8 cellular contexts compared by ENCODE assay signal in genomic region chr3:23807161-23808015, GRCh38. TPM values are rescaled to one million over a fixed set of nuclear protein-coding genes. Genes with fewer than 3 reads are reported as not detected.
DNase-seq lines count a peak whose midpoint lies in the region; ATAC-seq and TF ChIP-seq lines count a peak whose summit lies in the region.

No MANE protein-coding gene starts in this region.

- H3K4me2 ChIP-seq in DOHH2 (ENCODE audit: low read length) (peak overlapping the region; percentile 69), KMS-11 (peak overlapping the region; percentile 90)

- DNase-seq in adrenal gland (peak in 3 of 7 donors; percentile 13 to 20 (median 17)), iPS DF 6.9 (ENCODE audit: low read depth, low spot score) (no peak), NCI-H1694 (lab: John Stamatoyannopoulos, UW) (no peak)

- H2AFZ ChIP-seq in KMS-11 (ENCODE audit: low read depth) = no peak overlapping the region

- ATAC-seq in HG02678 (IDR thresholded peaks at IDR 0.05; ENCODE audit: unreplicated experiment) (no peak), HG03565 (IDR thresholded peaks at IDR 0.05; ENCODE audit: unreplicated experiment) (no peak)

- H3F3A ChIP-seq in DOHH2 (ENCODE audit: control insufficient read depth, insufficient read depth) = peaks cover 36% of the 10 kb centered on the region

- H3K4me3 ChIP-seq in DOHH2 (ENCODE audit: low read length) (peak overlapping the region; percentile 74), KMS-11 (IDR thresholded peaks at IDR 0.05; ENCODE audit: insufficient read depth, low read depth, low read length) (no peak overlapping the region), adrenal gland (peak overlapping the region; percentile 45 to 99 (median 88)), iPS DF 6.9 (ENCODE audit: low read length) (peak overlapping the region; percentile 62), skeletal muscle tissue (ENCODE audit: low read length in 3 of 3) (peak overlapping the region; percentile 78 to 84 (median 83))

- WGBS in adrenal gland, 4 donors = 10 to 15% (median 13%) methylated on average over 14 of the region's 14 CpGs
- WGBS in iPS DF 6.9 (ENCODE audit: insufficient coverage, insufficient read length) = no CpG with 5 or more reads among the region's 14 CpGs

- peaks cover 4% of the 10 kb centered on the region for H4K20me1 ChIP-seq in DOHH2 (ENCODE audit: control insufficient read depth, insufficient read depth, low read depth, low read length)
- no peaks in the 10 kb centered on the region for H4K20me1 ChIP-seq in KMS-11 (ENCODE audit: insufficient read depth)

- TF ChIP-seq POLR2A in adrenal gland (IDR thresholded peaks at IDR 0.05) = peak in 1 of 2 donors; percentile 56

- H3K9me3 ChIP-seq in DOHH2 (ENCODE audit: control insufficient read depth, insufficient read depth, low read length) (no peaks in the 10 kb centered on the region), adrenal gland (replicated peaks in 1 of 3) (no peaks in the 10 kb centered on the region), iPS DF 6.9 (ENCODE audit: control insufficient read depth, insufficient read depth, low read length) (no peaks in the 10 kb centered on the region), skeletal muscle tissue (ENCODE audit: control insufficient read depth in 3 of 3, low read length in 3 of 3) (no peaks in the 10 kb centered on the region)

- no peak overlapping the region for H3K27ac ChIP-seq in DOHH2 (ENCODE audit: low read depth, low read length)
- H3K27ac ChIP-seq in KMS-11 = peak overlapping the region; percentile 92
- H3K27ac ChIP-seq in adrenal gland = peak overlapping the region in 4 of 5 donors; percentile 39 to 90 (median 78)
- H3K27ac ChIP-seq in iPS DF 6.9 (ENCODE audit: low read length) = no peak overlapping the region
- H3K27ac ChIP-seq in skeletal muscle tissue (ENCODE audit: low read depth, low read length) = peak overlapping the region; percentile 86

- intact Hi-C loops in adrenal gland (cut with DNase I) = loop anchor here in 1 of 2 donors (5.0 kb wide), 1 partner anchor 765 kb away; no protein-coding TSS in a partner anchor

- H3K9ac ChIP-seq in KMS-11 (peak overlapping the region; percentile 84), skeletal muscle tissue (ENCODE audit: low read depth in 1 of 3, low read length in 3 of 3) (peak overlapping the region; percentile 74 to 90 (median 88))

- H3K27me3 ChIP-seq in DOHH2 (ENCODE audit: control insufficient read depth, low read length) (peaks cover 10% of the 10 kb centered on the region), KMS-11 (ENCODE audit: insufficient read depth, low read depth) (no peaks in the 10 kb centered on the region), adrenal gland (no peaks in the 10 kb centered on the region), iPS DF 6.9 (ENCODE audit: control insufficient read depth, insufficient read depth, low read length) (no peaks in the 10 kb centered on the region), skeletal muscle tissue (ENCODE audit: control insufficient read depth in 3 of 3, insufficient read depth in 3 of 3, low read length in 3 of 3) (no peaks in the 10 kb centered on the region)

- H3K9me2 ChIP-seq in DOHH2 (replicated peaks; ENCODE audit: control insufficient read depth, low read length) = no peaks in the 10 kb centered on the region

- H3K4me1 ChIP-seq in DOHH2 (ENCODE audit: control insufficient read depth, low read length) (peaks cover 52% of the 10 kb centered on the region), KMS-11 (ENCODE audit: low read depth, poor library complexity, severe bottlenecking) (peaks cover 30% of the 10 kb centered on the region), adrenal gland (replicated peaks in 1 of 2) (peaks cover 14 to 42% of the 10 kb centered on the region in 2 donors), iPS DF 6.9 (ENCODE audit: control insufficient read depth, insufficient read depth, low read length) (peaks cover 2% of the 10 kb centered on the region; the same call in 1 of the 2 replicates), skeletal muscle tissue (ENCODE audit: control insufficient read depth in 3 of 3, insufficient read depth in 3 of 3, low read length in 3 of 3) (peaks cover 20 to 32% (median 23%) of the 10 kb centered on the region in 3 donors)

- H3K79me2 ChIP-seq in DOHH2 (ENCODE audit: control insufficient read depth, low read length) (peaks cover 49% of the 10 kb centered on the region), KMS-11 (ENCODE audit: insufficient read depth, low read depth) (peaks cover 55% of the 10 kb centered on the region)

- no peak for TF ChIP-seq CTCF in DOHH2 (IDR thresholded peaks at IDR 0.05; ENCODE audit: low read depth, low read length, poor library complexity, severe bottlenecking)
- TF ChIP-seq CTCF in KMS-11 (conservative IDR thresholded peaks at IDR 0.05; ENCODE audit: low read depth, low read length) = no peak
- no peak for TF ChIP-seq CTCF in adrenal gland (IDR thresholded peaks at IDR 0.05)

- H3K36me3 ChIP-seq in DOHH2 (ENCODE audit: control insufficient read depth, low read length) = peaks cover 37% of the 10 kb centered on the region
- no peaks in the 10 kb centered on the region for H3K36me3 ChIP-seq in KMS-11 (ENCODE audit: insufficient read depth)
- no peaks in the 10 kb centered on the region for H3K36me3 ChIP-seq in adrenal gland (replicated peaks in 1 of 2)
- H3K36me3 ChIP-seq in iPS DF 6.9 (ENCODE audit: control insufficient read depth, insufficient read depth, low read length) = no peaks in the 10 kb centered on the region
- no peaks in the 10 kb centered on the region for H3K36me3 ChIP-seq in skeletal muscle tissue (ENCODE audit: control insufficient read depth in 3 of 3, insufficient read depth in 3 of 3, low read length in 3 of 3)

RNA-seq across cellular contexts. Expression of gene UBE2E1, which starts 1.6 kb away (rescaled TPM):
- 10 to 100 TPM; 19.4 to 68.7 (median 59.9) TPM for total RNA-seq in adrenal gland
- 10 to 100 TPM; 36.0 to 80.3 (median 37.6) TPM for polyA plus RNA-seq in adrenal gland
- 83.0 TPM for total RNA-seq in skeletal muscle tissue

Comparison
In these comparisons a context has a peak if more than half of its experiments do, and no peak if none do; other contexts are left out.
1. H3K27ac ChIP-seq: peak in KMS-11 (single experiment), adrenal gland (4 of 5) and skeletal muscle tissue (single experiment); none in DOHH2 (single experiment) and iPS DF 6.9 (single experiment).